In genomic region chr15:49330166-49330565, GRCh38 we compare ENCODE assay signal across 26 cellular contexts.
"Had no signal": no experiment of that assay in that cellular context is flagged by ENCODE, and none has a peak within 500 bp of the region (broad histone marks: within the 10 kb centered on the region; RNA-seq: fewer than 3 reads in every experiment).

No MANE protein-coding gene starts in this region.

- H3K27ac Mint-ChIP-seq: activated naive CD8-positive, alpha-beta T cell; activated T-cell treated with anti-CD3 and anti-CD28 coated beads, Interleukin-2, amount 50 U/mL, for 24 hours; nephron; type B pancreatic cell had no signal

- H3K4me3 Mint-ChIP-seq: activated naive CD8-positive, alpha-beta T cell; activated T-cell treated with anti-CD3 and anti-CD28 coated beads, Interleukin-2, amount 50 U/mL, for 24 hours; activated T-helper 17 cell treated with anti-CD3 and anti-CD28 coated beads, Interleukin-2, amount 50 U/mL, for 72 hours; central memory CD8-positive, alpha-beta T cell; nephron; type B pancreatic cell had no signal

- H3K27ac ChIP-seq: adrenal gland, ascending aorta, coronary artery, epithelial cell of prostate, gastrocnemius medialis, neutrophil, ovary, prostate gland, thoracic aorta, vagina, WERI-Rb-1 had no signal

- H3K9me3 Mint-ChIP-seq: activated T-cell treated with anti-CD3 and anti-CD28 coated beads, Interleukin-2, amount 50 U/mL, for 24 hours; activated T-helper 17 cell treated with anti-CD3 and anti-CD28 coated beads, Interleukin-2, amount 50 U/mL, for 72 hours; central memory CD8-positive, alpha-beta T cell; nephron; type B pancreatic cell had no signal

- H3K27me3 Mint-ChIP-seq: activated naive CD8-positive, alpha-beta T cell; activated T-cell treated with anti-CD3 and anti-CD28 coated beads, Interleukin-2, amount 50 U/mL, for 24 hours; activated T-helper 17 cell treated with anti-CD3 and anti-CD28 coated beads, Interleukin-2, amount 50 U/mL, for 72 hours; central memory CD8-positive, alpha-beta T cell; type B pancreatic cell had no signal

- H3K4me3 ChIP-seq: adrenal gland, ascending aorta, coronary artery, gastrocnemius medialis, ovary, prostate gland, thoracic aorta, vagina had no signal

- H3K4me1 Mint-ChIP-seq: activated T-helper 17 cell treated with anti-CD3 and anti-CD28 coated beads, Interleukin-2, amount 50 U/mL, for 72 hours; central memory CD8-positive, alpha-beta T cell had no signal

- H3K4me1 ChIP-seq: adrenal gland, ascending aorta, gastrocnemius medialis, prostate gland, vagina had no signal

- ATAC-seq: activated T-helper 17 cell treated with anti-CD3 and anti-CD28 coated beads, Interleukin-2, amount 50 U/mL, for 72 hours; gastrocnemius medialis; left cardiac atrium had no signal

- DNase-seq: activated CD4-positive, alpha-beta T cell treated with anti-CD3 and anti-CD28 coated beads for 1 hour; activated CD8-positive, alpha-beta memory T cell treated with anti-CD3 and anti-CD28 coated beads for 24 hours; activated CD8-positive, alpha-beta memory T cell treated with anti-CD3 and anti-CD28 coated beads, Interleukin-2, amount 50 U/mL, for 4 hours; activated naive CD4-positive, alpha-beta T cell; activated T-cell treated with anti-CD3 and anti-CD28 coated beads, Interleukin-2, amount 50 U/mL, for 24 hours; adrenal gland; gastrocnemius medialis; hypothalamus; islet precursor cell; left cardiac atrium; ovary; stimulated activated CD4-positive, alpha-beta T cell treated with anti-CD3 and anti-CD28 coated beads, Interleukin-4, amount 100 ng/mL, for 1 hour; stimulated activated naive CD4-positive, alpha-beta T cell treated with Interleukin-2 at 50 U/mL for 16 hours; WERI-Rb-1 had no signal

- H3K9me3 ChIP-seq: adrenal gland, ascending aorta, gastrocnemius medialis, neutrophil, ovary, prostate gland, thoracic aorta, vagina had no signal

- H3K27me3 ChIP-seq: adrenal gland, ascending aorta, gastrocnemius medialis, neutrophil, ovary, vagina had no signal

- H3K36me3 ChIP-seq: adrenal gland, ascending aorta, gastrocnemius medialis, ovary, prostate gland, thoracic aorta, WERI-Rb-1 had no signal
